Comparison of ENCODE assay signal across 11 cellular contexts in genomic region chr9:15430920-15431844, GRCh38. TPM values are rescaled to one million over a fixed set of nuclear protein-coding genes. Genes with fewer than 3 reads are reported as not detected.
DNase-seq lines count a peak whose midpoint lies in the region; ATAC-seq, FAIRE-seq and TF ChIP-seq lines count a peak whose summit lies in the region.
"Had no signal": no experiment of that assay in that cellular context is flagged by ENCODE, and none has a peak within 500 bp of the region (broad histone marks: within the 10 kb centered on the region; RNA-seq: fewer than 3 reads in every experiment).

No MANE protein-coding gene starts in this region.

- no peaks in the 10 kb centered on the region for H3K27me3 ChIP-seq in pancreas

- intact Hi-C loops in pancreas (cut with DNase I), result no loop called here

- no peak for TF ChIP-seq CTCF in pancreas (IDR thresholded peaks at IDR 0.05)

- H3K27ac ChIP-seq in pancreas, result peak overlapping the region in 1 of 4 donors; percentile 13

- ATAC-seq in pancreas, result peak; percentile 28 to 82 (median 78)
- no peak for ATAC-seq in HG03039 (IDR thresholded peaks at IDR 0.05; ENCODE audit: unreplicated experiment)
- ATAC-seq: Panc1 had no signal

- 51 to 57% methylated on average over 5 of the region's 5 CpGs for WGBS in pancreas, 2 donors

- no peak overlapping the region for H3K4me3 ChIP-seq in pancreas

- no peak for TF ChIP-seq POLR2A in H54 (IDR thresholded peaks at IDR 0.05; ENCODE audit: low read depth, low read length)

- DNase-seq in SIG-M5 treated with dmso at 0.1 percent for 504 hours (lab: John Stamatoyannopoulos, UW; ENCODE audit: unreplicated experiment), result peak; percentile 3
- no peak for DNase-seq in SIG-M5 (lab: John Stamatoyannopoulos, UW)
- DNase-seq in RPMI8226, result peak; percentile 70
- DNase-seq in globus pallidus (ENCODE audit: low spot score), result peak; percentile 29
- no peak for DNase-seq in pancreas
- DNase-seq in H54 (ENCODE audit: insufficient read length, low spot score), result no peak
- DNase-seq in germinal center (ENCODE audit: low spot score), result no peak
- DNase-seq: activated CD4-positive, alpha-beta T cell treated with anti-CD3 and anti-CD28 coated beads, Interleukin-2, amount 50 U/mL, for 4 hours; stimulated activated naive CD4-positive, alpha-beta T cell had no signal

- H3K9me3 ChIP-seq in pancreas, result no peaks in the 10 kb centered on the region

- no peak for FAIRE-seq in pancreas (lab: Jason Lieb, UNC)
- no peak for FAIRE-seq in H54 (lab: Jason Lieb, UNC)

- peaks cover 0 to 18% (median 0%) of the 10 kb centered on the region in 3 donors for H3K4me1 ChIP-seq in pancreas

- no peaks in the 10 kb centered on the region for H3K36me3 ChIP-seq in pancreas

RNA-seq across cellular contexts. Expression of gene SNAPC3, which starts 8.5 kb away (rescaled TPM):
- total RNA-seq in pancreas, result 10 to 100 TPM in 2 of 6 donors, 1 to 10 TPM in 4; 7.0 to 16.0 (median 8.7) TPM
- 10 to 100 TPM in 1 of 2 donors, 1 to 10 TPM in 1; 8.6 to 10.2 TPM for polyA plus RNA-seq in pancreas

Comparison
In these comparisons a context has a peak if more than half of its experiments do, and no peak if none do; other contexts are left out.
1. DNase-seq: peak in SIG-M5 treated with dmso at 0.1 percent for 504 hours (single experiment), RPMI8226 (single experiment) and globus pallidus (single experiment); none in SIG-M5 (single experiment), pancreas (0 of 6), H54 (single experiment) and germinal center (single experiment).